ENCODE assay signal across 23 cellular contexts in genomic region chr2:11699686-11700670, GRCh38. TPM values are rescaled to one million over a fixed set of nuclear protein-coding genes. Genes with fewer than 3 reads are reported as not detected.
DNase-seq lines count a peak whose midpoint lies in the region; ATAC-seq and TF ChIP-seq lines count a peak whose summit lies in the region.
"Had no signal": no experiment of that assay in that cellular context is flagged by ENCODE, and none has a peak within 500 bp of the region (broad histone marks: within the 10 kb centered on the region; RNA-seq: fewer than 3 reads in every experiment).

No MANE protein-coding gene starts in this region.

- WGBS in esophagus squamous epithelium, 2 donors = 56 to 74% methylated on average over 6 to 9 of the region's 9 CpGs
- 73 to 81% methylated on average over 9 of the region's 9 CpGs for WGBS in sigmoid colon, 2 donors

- H3K27me3 ChIP-seq in esophagus squamous epithelium = no peaks in the 10 kb centered on the region
- no peaks in the 10 kb centered on the region for H3K27me3 ChIP-seq in sigmoid colon

- DNase-seq in NCI-H1694 treated with DMSO at 0.1 percent for 48 hours (lab: John Stamatoyannopoulos, UW) (peak; percentile 55), NCI-H1694 (lab: John Stamatoyannopoulos, UW) (no peak), esophagus squamous epithelium (lab: John Stamatoyannopoulos, UW) (no peak), sigmoid colon (peak; percentile 42)
- no peak for DNase-seq in activated CD4-positive, alpha-beta T cell treated with anti-CD3 and anti-CD28 coated beads, Interleukin-2, amount 10 ng/mL, durations not matched to agents 24 days and 14 days
- no peak for DNase-seq in activated CD4-positive, alpha-beta memory T cell treated with anti-CD3 and anti-CD28 coated beads for 36 hours
- DNase-seq: 8988T, Caco-2, DMS79, KBM-7, NCI-H1048, NCI-H146, NCI-H446 treated with DMSO at 0.1 percent for 48 hours, NCI-H774 had no signal

- no peak for TF ChIP-seq POLR2A in esophagus squamous epithelium (IDR thresholded peaks at IDR 0.05)
- TF ChIP-seq POLR2A in sigmoid colon (IDR thresholded peaks at IDR 0.05) = no peak

- no peak for ATAC-seq in HG03469 (IDR thresholded peaks at IDR 0.05; ENCODE audit: unreplicated experiment)
- ATAC-seq: GM12878, Panc1, Right ventricle myocardium inferior had no signal

- no peak for TF ChIP-seq CTCF in esophagus squamous epithelium (IDR thresholded peaks at IDR 0.05)
- TF ChIP-seq CTCF in sigmoid colon (IDR thresholded peaks at IDR 0.05) = no peak

- no peaks in the 10 kb centered on the region for H3K36me3 Mint-ChIP-seq in activated CD4-positive, alpha-beta T cell treated with anti-CD3 and anti-CD28 coated beads, Interleukin-2, amount 10 ng/mL, durations not matched to agents 24 days and 14 days (ENCODE audit: low read depth)
- no peaks in the 10 kb centered on the region for H3K36me3 Mint-ChIP-seq in activated CD4-positive, alpha-beta memory T cell treated with anti-CD3 and anti-CD28 coated beads for 36 hours

- H3K4me3 ChIP-seq in esophagus squamous epithelium (no peak overlapping the region), sigmoid colon (no peak overlapping the region)
- H3K4me3 ChIP-seq: GM12878, HAP-1 had no signal

- no peaks in the 10 kb centered on the region for H3K9me3 Mint-ChIP-seq in activated CD4-positive, alpha-beta T cell treated with anti-CD3 and anti-CD28 coated beads, Interleukin-2, amount 10 ng/mL, durations not matched to agents 24 days and 14 days
- H3K9me3 Mint-ChIP-seq in activated CD4-positive, alpha-beta memory T cell treated with anti-CD3 and anti-CD28 coated beads for 36 hours = no peaks in the 10 kb centered on the region

- intact Hi-C loops in esophagus squamous epithelium (cut with DNase I) = no loop called here
- intact Hi-C loops in sigmoid colon (cut with DNase I) = no loop called here
- intact Hi-C loops in activated CD4-positive, alpha-beta T cell treated with anti-CD3 and anti-CD28 coated beads, Interleukin-2, amount 10 ng/mL, durations not matched to agents 24 days and 14 days (cut with micrococcal nuclease) = loop anchor here (10.0 kb wide), 1 partner anchor 1015 kb away; the partner anchor contains the start of gene TRIB2
- intact Hi-C loops in activated CD4-positive, alpha-beta memory T cell treated with anti-CD3 and anti-CD28 coated beads for 36 hours (cut with micrococcal nuclease) = no loop called here

- H3K4me1 ChIP-seq in esophagus squamous epithelium (peaks cover 4 to 58% (median 14%) of the 10 kb centered on the region in 3 donors), sigmoid colon (peaks cover 0 to 30% (median 19%) of the 10 kb centered on the region in 4 donors)
- H3K4me1 ChIP-seq: Caco-2, HAP-1 had no signal

- no peaks in the 10 kb centered on the region for H3K4me1 Mint-ChIP-seq in activated CD4-positive, alpha-beta T cell treated with anti-CD3 and anti-CD28 coated beads, Interleukin-2, amount 10 ng/mL, durations not matched to agents 24 days and 14 days
- no peaks in the 10 kb centered on the region for H3K4me1 Mint-ChIP-seq in activated CD4-positive, alpha-beta memory T cell treated with anti-CD3 and anti-CD28 coated beads for 36 hours (ENCODE audit: low read depth)

- H3K27ac ChIP-seq in esophagus squamous epithelium = peak overlapping the region in 3 of 4 donors; percentile 52 to 70 (median 68)
- H3K27ac ChIP-seq in sigmoid colon = no peak overlapping the region
- H3K27ac ChIP-seq: C4-2B had no signal

- peaks cover 5% of the 10 kb centered on the region for H3K27me3 Mint-ChIP-seq in activated CD4-positive, alpha-beta T cell treated with anti-CD3 and anti-CD28 coated beads, Interleukin-2, amount 10 ng/mL, durations not matched to agents 24 days and 14 days
- no peaks in the 10 kb centered on the region for H3K27me3 Mint-ChIP-seq in activated CD4-positive, alpha-beta memory T cell treated with anti-CD3 and anti-CD28 coated beads for 36 hours

- H3K9me3 ChIP-seq in esophagus squamous epithelium = no peaks in the 10 kb centered on the region
- no peaks in the 10 kb centered on the region for H3K9me3 ChIP-seq in sigmoid colon
- H3K9me3 ChIP-seq: Caco-2, HAP-1 had no signal

- no peak overlapping the region for H3K4me3 Mint-ChIP-seq in activated CD4-positive, alpha-beta T cell treated with anti-CD3 and anti-CD28 coated beads, Interleukin-2, amount 10 ng/mL, durations not matched to agents 24 days and 14 days
- no peak overlapping the region for H3K4me3 Mint-ChIP-seq in activated CD4-positive, alpha-beta memory T cell treated with anti-CD3 and anti-CD28 coated beads for 36 hours

- H3K27ac Mint-ChIP-seq in activated CD4-positive, alpha-beta T cell treated with anti-CD3 and anti-CD28 coated beads, Interleukin-2, amount 10 ng/mL, durations not matched to agents 24 days and 14 days = no peak overlapping the region
- H3K27ac Mint-ChIP-seq in activated CD4-positive, alpha-beta memory T cell treated with anti-CD3 and anti-CD28 coated beads for 36 hours = no peak overlapping the region

- TF ChIP-seq EP300 in Ishikawa (IDR thresholded peaks at IDR 0.05; ENCODE audit: borderline replicate concordance) = no peak
- no peak for TF ChIP-seq EP300 in sigmoid colon (IDR thresholded peaks at IDR 0.05)

- POLR2A ChIA-PET in activated CD4-positive, alpha-beta memory T cell treated with anti-CD3 and anti-CD28 coated beads for 36 hours (lab: Charles Lee) = no interaction called here

- H3K36me3 ChIP-seq in esophagus squamous epithelium = no peaks in the 10 kb centered on the region
- H3K36me3 ChIP-seq in sigmoid colon = no peaks in the 10 kb centered on the region
- H3K36me3 ChIP-seq: HAP-1 had no signal

- CTCF ChIA-PET in activated CD4-positive, alpha-beta memory T cell treated with anti-CD3 and anti-CD28 coated beads for 36 hours (lab: Charles Lee) = interaction anchor here (0.8 to 14.4 kb wide), 5 partner anchors 10 to 117 kb away, joined by 3 to 364 read pairs (median 3); no protein-coding TSS in a partner anchor

- no peak for TF ChIP-seq RAD21 in Ishikawa (IDR thresholded peaks at IDR 0.05; ENCODE audit: low read depth)

TF ChIP-seq in Ishikawa, 13 proteins besides CTCF, POLR2A, EP300 and RAD21:
- TF ChIP-seq MAX (IDR thresholded peaks at IDR 0.05) (peak; percentile 61; the same call in 1 of the 2 replicates), REST (IDR thresholded peaks at IDR 0.05; ENCODE audit: low read depth) (no peak), TCF12 (IDR thresholded peaks at IDR 0.05; ENCODE audit: low read depth) (peak; percentile 16; the same call in 1 of the 2 replicates)

RNA-seq across cellular contexts. Expression of gene NTSR2, which starts 30.0 kb away (rescaled TPM):
- total RNA-seq in esophagus squamous epithelium (not detected), sigmoid colon (not detected)
- under 1 TPM in 2 of 3 donors, not detected in 1; 0.04 to 0.60 TPM for polyA plus RNA-seq in sigmoid colon
- total RNA-seq in activated CD4-positive, alpha-beta T cell treated with anti-CD3 and anti-CD28 coated beads, Interleukin-2, amount 10 ng/mL, durations not matched to agents 24 days and 14 days = not detected in 2 replicates
- not detected for total RNA-seq in activated CD4-positive, alpha-beta memory T cell treated with anti-CD3 and anti-CD28 coated beads for 36 hours
- total RNA-seq: Caco-2, G401, GM12878, HT1080, Right ventricle myocardium inferior had no signal
- polyA plus RNA-seq: GM12878 had no signal

RNA-seq across cellular contexts. Expression of gene LPIN1, which starts 46.5 kb away (rescaled TPM):
- total RNA-seq in esophagus squamous epithelium = 10 to 100 TPM; 16.9 to 80.9 (median 39.7) TPM
- 10 to 100 TPM; 27.5 to 37.4 (median 30.6) TPM for total RNA-seq in sigmoid colon
- 10 to 100 TPM in 1 of 3 donors, 1 to 10 TPM in 2; 4.2 to 29.2 (median 4.9) TPM for polyA plus RNA-seq in sigmoid colon
- total RNA-seq in activated CD4-positive, alpha-beta T cell treated with anti-CD3 and anti-CD28 coated beads, Interleukin-2, amount 10 ng/mL, durations not matched to agents 24 days and 14 days = 46.3 and 52.3 TPM in 2 replicates
- total RNA-seq in activated CD4-positive, alpha-beta memory T cell treated with anti-CD3 and anti-CD28 coated beads for 36 hours = 10 to 100 TPM; 41.1 to 48.0 TPM

Comparison
In these comparisons a context has a peak if more than half of its experiments do, and no peak if none do; other contexts are left out.
1. DNase-seq: peak in NCI-H1694 treated with DMSO at 0.1 percent for 48 hours (single experiment) and sigmoid colon (single experiment); none in NCI-H1694 (single experiment), esophagus squamous epithelium (single experiment), activated CD4-positive, alpha-beta T cell treated with anti-CD3 and anti-CD28 coated beads, Interleukin-2, amount 10 ng/mL, durations not matched to agents 24 days and 14 days (single experiment) and activated CD4-positive, alpha-beta memory T cell treated with anti-CD3 and anti-CD28 coated beads for 36 hours (single experiment).
2. H3K27ac ChIP-seq: peak in esophagus squamous epithelium (3 of 4); none in sigmoid colon (0 of 4).